ENCODE assay signal across 1 cellular context in the genomic region with DNA sequence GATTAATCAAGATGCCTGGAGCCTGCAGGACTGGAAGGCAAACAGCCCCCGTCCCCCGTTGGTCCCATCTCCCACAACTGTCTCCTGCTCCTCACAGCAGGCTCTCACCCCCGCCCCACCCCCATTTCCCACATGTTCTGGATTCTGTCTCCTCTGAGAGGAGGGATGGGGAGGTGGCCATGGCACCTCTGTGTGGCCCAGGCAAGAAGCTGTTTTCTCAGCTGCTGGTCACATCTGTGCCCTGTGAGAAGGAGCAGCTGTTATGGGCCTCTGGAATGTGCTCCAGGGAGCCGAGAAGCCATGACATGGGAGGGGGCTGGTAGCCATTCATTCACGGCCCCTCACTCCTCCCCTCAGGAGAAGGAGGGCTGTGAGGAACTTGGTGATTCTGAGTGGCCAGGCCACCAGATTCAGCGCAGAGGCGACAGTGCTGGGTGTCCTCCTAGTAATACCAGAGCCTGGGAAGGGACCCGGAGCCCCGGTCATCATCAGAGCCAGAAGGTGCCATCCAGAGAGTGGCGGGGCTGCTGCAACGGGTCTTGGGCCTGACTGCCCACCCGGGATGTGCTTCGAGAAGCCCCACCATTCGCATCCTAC.
TF ChIP-seq lines count a peak whose summit lies in the region.

No MANE protein-coding gene starts in this region.

TF ChIP-seq in neural cell, 6 proteins besides CTCF, POLR2A, EP300 and RAD21 (continued from another document):
- no peak for TF ChIP-seq SMC3 (conservative IDR thresholded peaks at IDR 0.05; ENCODE audit: poor library complexity)
- TF ChIP-seq POLR2AphosphoS5 (IDR thresholded peaks at IDR 0.05), result no peak
TF ChIP-seq in neural cell: peak in this region for 1.
